17 cellular contexts compared by ENCODE assay signal in the genomic region with DNA sequence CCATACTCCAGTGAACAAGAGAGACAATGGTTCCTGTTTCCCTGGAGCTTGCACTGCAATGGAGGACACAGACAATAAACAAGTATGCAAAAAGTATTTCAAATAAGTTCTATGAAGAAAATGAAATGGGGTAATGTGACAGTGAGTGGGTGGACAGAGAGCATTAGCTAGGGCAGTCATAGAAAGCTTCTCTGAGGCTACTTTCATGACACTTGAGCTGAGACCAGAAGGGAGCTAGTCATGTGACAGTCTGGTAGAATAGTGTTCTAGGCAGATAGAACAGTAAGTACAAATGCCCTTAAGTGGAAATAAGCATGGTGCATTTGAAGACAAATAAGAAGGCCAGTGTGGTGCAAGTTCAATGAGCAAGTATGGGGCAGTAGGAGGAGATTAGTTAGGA.
"Had no signal": no experiment of that assay in that cellular context is flagged by ENCODE, and none has a peak within 500 bp of the region (broad histone marks: within the 10 kb centered on the region; RNA-seq: fewer than 3 reads in every experiment).

No MANE protein-coding gene starts in this region.

- FAIRE-seq: bronchial epithelial cell, endometrium had no signal

- H3K27me3 ChIP-seq: sigmoid colon, upper lobe of right lung had no signal

- ATAC-seq: esophagus mucosa; lower lobe of right lung; naive thymus-derived CD4-positive, alpha-beta T cell; stimulated activated naive CD8-positive, alpha-beta T cell treated with anti-CD3 and anti-CD28 coated beads, Interleukin-15, Interleukin-2, amounts not matched to agents 100 U/mL and 50 U/mL, for 24 hours; upper lobe of right lung had no signal

- H3K9me3 ChIP-seq: lower lobe of right lung, prostate gland, sigmoid colon, upper lobe of right lung had no signal

- H3K4me3 Mint-ChIP-seq: activated naive CD4-positive, alpha-beta T cell treated with anti-CD3 and anti-CD28 coated beads, Interleukin-2, amount 50 U/mL, for 24 hours had no signal

- H3K36me3 Mint-ChIP-seq: activated naive CD4-positive, alpha-beta T cell treated with anti-CD3 and anti-CD28 coated beads, Interleukin-2, amount 50 U/mL, for 24 hours had no signal

- H3K27ac Mint-ChIP-seq: activated naive CD4-positive, alpha-beta T cell treated with anti-CD3 and anti-CD28 coated beads, Interleukin-2, amount 50 U/mL, for 24 hours had no signal

- H3K27ac ChIP-seq: dorsolateral prefrontal cortex, lower lobe of right lung, prostate gland, sigmoid colon, upper lobe of right lung, VCaP had no signal

- DNase-seq: aorta; dorsolateral prefrontal cortex; lower lobe of right lung; midbrain; naive thymus-derived CD4-positive, alpha-beta T cell; sigmoid colon; stimulated activated CD4-positive, alpha-beta T cell treated with anti-CD3 and anti-CD28 coated beads, Interleukin-2, amount 100 ng/mL, for 24 hours; stimulated activated naive CD8-positive, alpha-beta T cell treated with anti-CD3 and anti-CD28 coated beads, Interleukin-15, Interleukin-2, amounts not matched to agents 100 U/mL and 50 U/mL, for 24 hours; SW 1271; T-helper 9 cell; upper lobe of right lung had no signal

- H3K36me3 ChIP-seq: lower lobe of right lung, prostate gland, sigmoid colon, upper lobe of right lung had no signal

- H3K4me1 ChIP-seq: lower lobe of right lung, prostate gland, sigmoid colon, upper lobe of right lung had no signal

- H3K9me3 Mint-ChIP-seq: activated naive CD4-positive, alpha-beta T cell treated with anti-CD3 and anti-CD28 coated beads, Interleukin-2, amount 50 U/mL, for 24 hours had no signal

- H3K4me3 ChIP-seq: dorsolateral prefrontal cortex, lower lobe of right lung, prostate gland, sigmoid colon, upper lobe of right lung had no signal

- H3K27me3 Mint-ChIP-seq: activated naive CD4-positive, alpha-beta T cell treated with anti-CD3 and anti-CD28 coated beads, Interleukin-2, amount 50 U/mL, for 24 hours; naive thymus-derived CD4-positive, alpha-beta T cell had no signal
